ENCODE assay signal across 9 cellular contexts in the genomic region with DNA sequence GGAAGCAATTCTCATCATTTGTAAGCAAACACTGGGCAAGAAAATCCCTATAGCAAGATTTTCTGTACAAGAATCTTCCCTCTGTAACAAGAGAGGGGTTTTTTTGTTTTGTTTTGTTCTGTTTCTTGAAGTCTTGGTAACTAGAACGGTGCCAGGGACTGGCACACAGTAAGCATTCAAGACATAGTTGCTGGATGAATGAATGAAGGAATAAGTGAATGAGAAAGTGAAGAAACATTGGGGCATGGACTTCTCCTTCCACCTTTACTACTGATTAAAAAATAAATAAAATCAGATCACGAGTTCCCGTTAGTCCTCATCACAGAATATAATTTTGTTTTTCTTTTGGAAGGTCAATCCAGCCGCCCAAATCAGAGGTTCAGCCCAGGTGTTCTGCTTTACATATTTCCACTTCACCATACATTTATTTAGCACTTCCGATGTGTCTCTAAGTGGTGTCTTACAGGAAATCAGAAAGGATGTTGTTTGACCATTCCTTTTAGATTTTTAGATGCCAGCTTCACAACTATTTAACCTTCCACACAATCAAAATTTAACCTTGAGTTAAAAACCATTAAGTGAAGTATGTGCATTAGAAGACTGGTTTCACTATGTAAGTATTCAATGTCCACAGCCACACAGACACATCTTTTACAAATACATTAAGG.
DNase-seq lines count a peak whose midpoint lies in the region; ATAC-seq, FAIRE-seq and TF ChIP-seq lines count a peak whose summit lies in the region.
"Had no signal": no experiment of that assay in that cellular context is flagged by ENCODE, and none has a peak within 500 bp of the region (broad histone marks: within the 10 kb centered on the region; RNA-seq: fewer than 3 reads in every experiment).

No MANE protein-coding gene starts in this region.

- H3K27me3 ChIP-seq in ovary, result no peaks in the 10 kb centered on the region

- TF ChIP-seq POLR2A in A549 (IDR thresholded peaks at IDR 0.05; ENCODE audit: low read length) (no peak), ovary (IDR thresholded peaks at IDR 0.05) (no peak)

- 78% methylated on average over 5 of the region's 5 CpGs for WGBS in A549 (ENCODE audit: missing lambda C conversion rate)
- 89 to 93% (median 90%) methylated on average over 5 of the region's 5 CpGs for WGBS in ovary, 3 donors

- ATAC-seq in A549, result no peak; a peak in 1 of 6 replicates
- ATAC-seq in GM19397 (IDR thresholded peaks at IDR 0.05; ENCODE audit: unreplicated experiment), result peak; percentile 35
- peak; percentile 25 for ATAC-seq in HG03095 (IDR thresholded peaks at IDR 0.05; ENCODE audit: unreplicated experiment)

- no peak for TF ChIP-seq RAD21 in A549 (conservative IDR thresholded peaks at IDR 0.05 in 1 of 2, IDR thresholded peaks at IDR 0.05 in 1 of 2)

- no peak for FAIRE-seq in A549 (lab: Jason Lieb, UNC)

- intact Hi-C loops in ovary (cut with DNase I), result no loop called here

- peak overlapping the region; percentile 18 for H3K4me3 Mint-ChIP-seq in activated CD4-positive, alpha-beta memory T cell treated with anti-CD3 and anti-CD28 coated beads, Interleukin-2, amount 10 ng/mL, durations not matched to agents 7 days and 5 days

- peak overlapping the region; percentile 69 to 71 for H3K27ac ChIP-seq in A549
- H3K27ac ChIP-seq in ovary, result no peak overlapping the region

- CTCF ChIA-PET in A549 (lab: Yijun Ruan, JAX), result interaction anchor here (1.2 kb wide), 1 partner anchor 102 kb away, joined by 3 read pairs; no protein-coding TSS in a partner anchor
- CTCF ChIA-PET in activated CD4-positive, alpha-beta memory T cell treated with anti-CD3 and anti-CD28 coated beads, Interleukin-2, amount 10 ng/mL, durations not matched to agents 7 days and 5 days (lab: Charles Lee), result interaction anchor here (0.6 kb wide), 1 partner anchor 34 kb away, joined by 3 read pairs; no protein-coding TSS in a partner anchor

- DNase-seq in A549 (ENCODE audit: low read depth in 1 of 2, low spot score in 1 of 2), result no peak
- DNase-seq in activated CD4-positive, alpha-beta memory T cell treated with anti-CD3 and anti-CD28 coated beads, Interleukin-2, amount 10 ng/mL, durations not matched to agents 7 days and 5 days, result no peak
- no peak for DNase-seq in ovary
- DNase-seq in NCI-H2107 treated with DMSO at 0.1 percent for 48 hours (lab: John Stamatoyannopoulos, UW; ENCODE audit: unreplicated experiment), result no peak
- no peak for DNase-seq in NCI-H2227 treated with DMSO at 0.1 percent for 48 hours (lab: John Stamatoyannopoulos, UW)
- DNase-seq in foreskin melanocyte, result no peak
- DNase-seq: stimulated activated CD4-positive, alpha-beta T cell treated with anti-CD3 and anti-CD28 coated beads, Interleukin-4, amount 100 ng/mL, for 4 hours had no signal

- POLR2A ChIA-PET in A549 (lab: Yijun Ruan, JAX), result no interaction called here
- POLR2A ChIA-PET in activated CD4-positive, alpha-beta memory T cell treated with anti-CD3 and anti-CD28 coated beads, Interleukin-2, amount 10 ng/mL, durations not matched to agents 7 days and 5 days (lab: Charles Lee), result interaction anchor here (0.6 to 1.5 kb wide), 4 partner anchors 15 to 35 kb away, joined by 3 to 7 read pairs (median 4); no protein-coding TSS in a partner anchor

- no peak for TF ChIP-seq EP300 in A549 (IDR thresholded peaks at IDR 0.05)
- TF ChIP-seq EP300 in ovary (IDR thresholded peaks at IDR 0.05), result no peak

- H3K4me1 Mint-ChIP-seq in activated CD4-positive, alpha-beta memory T cell treated with anti-CD3 and anti-CD28 coated beads, Interleukin-2, amount 10 ng/mL, durations not matched to agents 7 days and 5 days, result peaks cover 48% of the 10 kb centered on the region

- H3K4me1 ChIP-seq in A549 (peaks cover 48% of the 10 kb centered on the region), ovary (ENCODE audit: insufficient read depth) (peaks cover 2% of the 10 kb centered on the region)

- no peak overlapping the region for H3K4me3 ChIP-seq in A549
- no peak overlapping the region for H3K4me3 ChIP-seq in ovary

- no peaks in the 10 kb centered on the region for H3K36me3 Mint-ChIP-seq in activated CD4-positive, alpha-beta memory T cell treated with anti-CD3 and anti-CD28 coated beads, Interleukin-2, amount 10 ng/mL, durations not matched to agents 7 days and 5 days (ENCODE audit: low read depth)

- H3K4me2 ChIP-seq in A549, result peak overlapping the region; percentile 56

- TF ChIP-seq CTCF in A549 (IDR thresholded peaks at IDR 0.05) (no peak), ovary (IDR thresholded peaks at IDR 0.05) (no peak)

- H3K36me3 ChIP-seq in ovary, result no peaks in the 10 kb centered on the region

- H3K9me3 ChIP-seq in A549 (no peaks in the 10 kb centered on the region), ovary (no peaks in the 10 kb centered on the region)

- H3K9me3 Mint-ChIP-seq in activated CD4-positive, alpha-beta memory T cell treated with anti-CD3 and anti-CD28 coated beads, Interleukin-2, amount 10 ng/mL, durations not matched to agents 7 days and 5 days, result peaks cover 2% of the 10 kb centered on the region

- H3K27me3 Mint-ChIP-seq in activated CD4-positive, alpha-beta memory T cell treated with anti-CD3 and anti-CD28 coated beads, Interleukin-2, amount 10 ng/mL, durations not matched to agents 7 days and 5 days, result peaks cover 35% of the 10 kb centered on the region

- H3K27ac Mint-ChIP-seq in activated CD4-positive, alpha-beta memory T cell treated with anti-CD3 and anti-CD28 coated beads, Interleukin-2, amount 10 ng/mL, durations not matched to agents 7 days and 5 days, result peak overlapping the region; percentile 82

TF ChIP-seq in A549, 52 proteins besides CTCF, POLR2A, EP300 and RAD21:
- TF ChIP-seq FOSB (CRISPR knock-in tag; IDR thresholded peaks at IDR 0.05) (no peak), RNF2 (IDR thresholded peaks at IDR 0.05; ENCODE audit: borderline replicate concordance, low read depth) (no peak), RARB (CRISPR knock-in tag; IDR thresholded peaks at IDR 0.05) (no peak), MYC (IDR thresholded peaks at IDR 0.05; ENCODE audit: borderline replicate concordance, low read length) (no peak), SMC3 (IDR thresholded peaks at IDR 0.05) (no peak), TP53 (CRISPR knock-in tag; IDR thresholded peaks at IDR 0.05) (no peak), HDAC2 (IDR thresholded peaks at IDR 0.05) (no peak), CHD2 (IDR thresholded peaks at IDR 0.05; ENCODE audit: low read length, partially characterized antibody) (no peak), RFX5 (IDR thresholded peaks at IDR 0.05) (no peak), KDM1A (IDR thresholded peaks at IDR 0.05; ENCODE audit: low read depth) (no peak), EHF (CRISPR knock-in tag; IDR thresholded peaks at IDR 0.05) (no peak)

Comparison
In these comparisons a context has a peak if more than half of its experiments do, and no peak if none do; other contexts are left out.
1. ATAC-seq: peak in GM19397 (single experiment) and HG03095 (single experiment); none in A549 (0 of 2).
2. H3K27ac ChIP-seq: peak in A549 (2 of 2); none in ovary (0 of 2).